In genomic region chr9:1903080-1903704, GRCh38 we compare ENCODE assay signal across 3 cellular contexts.
DNase-seq lines count a peak whose midpoint lies in the region; ATAC-seq, FAIRE-seq and TF ChIP-seq lines count a peak whose summit lies in the region.
"Not testable (repeated sequence)": the region's sequence is repeated elsewhere in the genome, so short reads cannot be mapped to it uniquely, and the experiment has no call there.

No MANE protein-coding gene starts in this region.

- not testable (repeated sequence) for H3K27ac ChIP-seq in HEK293 (ENCODE audit: extremely low read depth, low read depth, low read length); GM12878 (ENCODE audit: control insufficient read depth, insufficient read depth); K562 (ENCODE audit: extremely low read depth, low read depth, low read length)

- not testable (repeated sequence) for H3K4me3 ChIP-seq in HEK293 (ENCODE audit: low read depth, low read length); GM12878; K562

- in situ Hi-C loops in GM12878 (cut with MboI); K562 (cut with MboI): not testable (repeated sequence)

- not testable (repeated sequence) for H4K20me1 ChIP-seq in GM12878 (ENCODE audit: control insufficient read depth, insufficient read depth); K562 (replicated peaks; ENCODE audit: control insufficient read depth, insufficient read depth, low read length)

- BruUV-seq in GM12878 (replicated peaks; lab: Mats Ljungman, UMichigan); K562 (replicated peaks; lab: Mats Ljungman, UMichigan): not testable (repeated sequence)

- not testable (repeated sequence) for FAIRE-seq in GM12878 (lab: Jason Lieb, UNC); K562 (lab: Jason Lieb, UNC)

- not testable (repeated sequence) for H3K36me3 ChIP-seq in HEK293 (ENCODE audit: control insufficient read depth in 2 of 2, insufficient read depth in 1 of 2, low read length in 2 of 2); GM12878 (ENCODE audit: control insufficient read depth in 2 of 2, insufficient read depth in 2 of 2, low read length in 1 of 2); K562 (ENCODE audit: control insufficient read depth, insufficient read depth, low read length)

- not testable (repeated sequence) for H3K9me3 ChIP-seq in HEK293 (ENCODE audit: control insufficient read depth, insufficient read depth, low read depth, low read length); K562 (replicated peaks; ENCODE audit: control insufficient read depth, insufficient read depth, low read depth, low read length)
- peaks cover 12% of the 10 kb centered on the region for H3K9me3 ChIP-seq in GM12878 (replicated peaks; ENCODE audit: control insufficient read depth, insufficient read depth, low read length)

- not testable (repeated sequence) for TF ChIP-seq RAD21 in GM12878 (IDR thresholded peaks at IDR 0.05; ENCODE audit: insufficient read depth, low read depth, low read length); K562 (CRISPR knock-in tag; conservative IDR thresholded peaks at IDR 0.05 in 1 of 2, IDR thresholded peaks at IDR 0.05 in 1 of 2)

- CTCF ChIA-PET in HEK293 (lab: Yijun Ruan, JAX); K562 (lab: Yijun Ruan, JAX; ENCODE audit: low intra/inter-chr PET ratio): not testable (repeated sequence)
- CTCF ChIA-PET in GM12878 (lab: Yijun Ruan, JAX) = interaction anchor here (1.2 kb wide), 1 partner anchor 12 kb away, joined by 4 read pairs; no protein-coding TSS in a partner anchor

- intact Hi-C loops in GM12878 (cut with micrococcal nuclease; ENCODE audit: unreplicated experiment); K562 (cut with micrococcal nuclease): not testable (repeated sequence)

- not testable (repeated sequence) for ATAC-seq in GM12878, K562

- not testable (repeated sequence) for H3K4me1 ChIP-seq in HEK293 (ENCODE audit: control insufficient read depth, insufficient read depth, low read length); GM12878 (ENCODE audit: control insufficient read depth, insufficient read depth, low read length); K562 (replicated peaks in 1 of 2; ENCODE audit: control insufficient read depth in 2 of 2, insufficient read depth in 2 of 2, low read length in 2 of 2)

- TF ChIP-seq POLR2A in GM12878 (IDR thresholded peaks at IDR 0.05; ENCODE audit: low read depth, low read length); K562 (conservative IDR thresholded peaks at IDR 0.05): not testable (repeated sequence)

- H3K79me2 ChIP-seq in GM12878 (ENCODE audit: control insufficient read depth, insufficient read depth, low read length); K562 (ENCODE audit: control insufficient read depth, insufficient read depth, low read length): not testable (repeated sequence)

- not testable (repeated sequence) for DNase-seq in GM12878 (ENCODE audit: low read depth, low spot score); K562 (ENCODE audit: extremely low read depth in 1 of 4, low spot score in 3 of 4)

- POLR2A ChIA-PET in HEK293 (lab: Yijun Ruan, JAX); GM12878 (lab: Charles Lee); K562 (lab: Yijun Ruan, JAX): not testable (repeated sequence)

- SMC1A ChIA-PET in GM12878 (lab: Charles Lee; ENCODE audit: uncharacterized antibody, unreplicated experiment) = interaction anchor here (0.7 to 2.7 kb wide), 7 partner anchors 10 to 66 kb away, joined by 3 to 11 read pairs (median 3); no protein-coding TSS in a partner anchor

- TF ChIP-seq CTCF in HEK293 (tag by site-specific recombination; IDR thresholded peaks at IDR 0.05); GM12878 (IDR thresholded peaks at IDR 0.05 in 2 of 3, conservative IDR thresholded peaks at IDR 0.05 in 1 of 3; ENCODE audit: control insufficient read depth in 2 of 3, extremely low read depth in 1 of 3, insufficient read depth in 1 of 3, low read depth in 3 of 3, low read length in 3 of 3); K562 (IDR thresholded peaks at IDR 0.05 in 2 of 3, conservative IDR thresholded peaks at IDR 0.05 in 1 of 3; ENCODE audit: insufficient read depth in 2 of 3, low read depth in 1 of 3, low read length in 3 of 3): not testable (repeated sequence)

- not testable (repeated sequence) for H3K9ac ChIP-seq in GM12878 (ENCODE audit: control insufficient read depth, insufficient read depth, low read length); K562 (ENCODE audit: insufficient read depth in 1 of 2, low read depth in 2 of 2, low read length in 2 of 2)

- not testable (repeated sequence) for H3K4me2 ChIP-seq in GM12878 (ENCODE audit: control insufficient read depth, insufficient read depth); K562 (ENCODE audit: insufficient read depth, low read length)

- not testable (repeated sequence) for H3K27me3 ChIP-seq in GM12878 (replicated peaks in 1 of 2; ENCODE audit: control insufficient read depth in 2 of 2, insufficient read depth in 2 of 2, low read length in 1 of 2); K562 (ENCODE audit: control insufficient read depth in 2 of 2, insufficient read depth in 2 of 2, low read length in 2 of 2)

- H3K9me1 ChIP-seq in K562 (ENCODE audit: control insufficient read depth, insufficient read depth, low read length) = not testable (repeated sequence)

- WGBS in GM12878 (ENCODE audit: insufficient coverage, insufficient replicate concordance, low lambda C conversion rate, missing lambda C conversion rate) = 66% methylated on average over 6 of the region's 6 CpGs
- 5% methylated on average over 4 of the region's 6 CpGs for WGBS in K562 (ENCODE audit: insufficient coverage, low coverage, missing lambda C conversion rate)

- not testable (repeated sequence) for TF ChIP-seq EP300 in GM12878 (IDR thresholded peaks at IDR 0.05; ENCODE audit: borderline replicate concordance in 1 of 2, control insufficient read depth in 1 of 2, low read depth in 2 of 2, low read length in 2 of 2); K562 (IDR thresholded peaks at IDR 0.05; ENCODE audit: low read length)

- RAD21 ChIA-PET in GM12878 (lab: Charles Lee; ENCODE audit: unreplicated experiment) = interaction anchor here (1.0 kb wide), 1 partner anchor 27 kb away, joined by 3 read pairs; no protein-coding TSS in a partner anchor

- H2AFZ ChIP-seq in GM12878 (ENCODE audit: control insufficient read depth, low read depth, low read length); K562 (ENCODE audit: low read depth, low read length): not testable (repeated sequence)

TF ChIP-seq in HEK293, 187 proteins besides CTCF, POLR2A, EP300 and RAD21:
- TF ChIP-seq ZNF707 (tag by site-specific recombination; IDR thresholded peaks at IDR 0.05) = peak; percentile 83

TF ChIP-seq in GM12878, 131 proteins besides CTCF, POLR2A, EP300 and RAD21:
- TF ChIP-seq, protein P1, sequence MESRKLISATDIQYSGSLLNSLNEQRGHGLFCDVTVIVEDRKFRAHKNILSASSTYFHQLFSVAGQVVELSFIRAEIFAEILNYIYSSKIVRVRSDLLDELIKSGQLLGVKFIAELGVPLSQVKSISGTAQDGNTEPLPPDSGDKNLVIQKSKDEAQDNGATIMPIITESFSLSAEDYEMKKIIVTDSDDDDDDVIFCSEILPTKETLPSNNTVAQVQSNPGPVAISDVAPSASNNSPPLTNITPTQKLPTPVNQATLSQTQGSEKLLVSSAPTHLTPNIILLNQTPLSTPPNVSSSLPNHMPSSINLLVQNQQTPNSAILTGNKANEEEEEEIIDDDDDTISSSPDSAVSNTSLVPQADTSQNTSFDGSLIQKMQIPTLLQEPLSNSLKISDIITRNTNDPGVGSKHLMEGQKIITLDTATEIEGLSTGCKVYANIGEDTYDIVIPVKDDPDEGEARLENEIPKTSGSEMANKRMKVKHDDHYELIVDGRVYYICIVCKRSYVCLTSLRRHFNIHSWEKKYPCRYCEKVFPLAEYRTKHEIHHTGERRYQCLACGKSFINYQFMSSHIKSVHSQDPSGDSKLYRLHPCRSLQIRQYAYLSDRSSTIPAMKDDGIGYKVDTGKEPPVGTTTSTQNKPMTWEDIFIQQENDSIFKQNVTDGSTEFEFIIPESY (IDR thresholded peaks at IDR 0.05) = peak; percentile 93

TF ChIP-seq in K562, 482 proteins besides CTCF, POLR2A, EP300 and RAD21:
- peak; percentile 91 for TF ChIP-seq ZNF707 (CRISPR knock-in tag; conservative IDR thresholded peaks at IDR 0.05)
